Comparison of ENCODE assay signal across 21 cellular contexts in the genomic region with DNA sequence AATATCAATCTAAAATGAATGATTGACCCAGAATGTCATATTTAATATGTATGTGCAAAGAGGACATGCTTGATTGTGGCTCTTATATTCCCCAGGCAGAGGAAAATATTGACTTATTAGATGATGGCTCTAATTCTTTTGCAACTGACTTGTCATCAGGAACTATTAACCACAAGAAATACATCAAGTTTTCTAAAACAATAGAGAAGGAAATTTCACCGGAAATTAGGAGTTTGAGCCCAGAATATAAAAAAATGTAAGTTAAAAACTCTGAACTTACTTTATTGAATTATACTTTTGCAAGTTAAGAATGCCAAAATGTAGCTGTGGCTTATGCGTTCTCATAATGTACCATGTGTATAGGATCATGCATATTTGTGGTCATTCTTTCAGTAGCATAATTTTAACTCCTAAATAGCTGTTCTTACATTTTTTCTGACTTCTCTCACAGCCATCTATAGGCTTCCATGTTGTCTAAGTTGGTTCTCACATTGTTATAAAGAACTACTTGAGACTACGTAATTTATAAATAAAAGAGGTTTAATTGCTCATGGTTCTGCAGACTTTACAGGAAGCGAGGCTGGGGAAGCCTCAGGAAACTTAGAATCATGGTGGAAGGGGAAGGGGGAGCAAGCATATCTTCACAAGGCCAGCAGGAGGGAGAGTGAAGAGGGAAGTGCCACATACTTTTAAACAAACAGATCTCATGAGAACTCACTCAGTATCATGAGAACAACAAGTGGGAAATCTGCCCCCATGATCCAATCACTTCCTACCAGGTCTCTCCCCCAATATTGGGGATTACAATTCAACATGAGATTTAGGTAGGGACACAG.
DNase-seq lines count a peak whose midpoint lies in the region; ATAC-seq and TF ChIP-seq lines count a peak whose summit lies in the region.
"Had no signal": no experiment of that assay in that cellular context is flagged by ENCODE, and none has a peak within 500 bp of the region (broad histone marks: within the 10 kb centered on the region; RNA-seq: fewer than 3 reads in every experiment).

No MANE protein-coding gene starts in this region.

- H3K9ac ChIP-seq in BLaER1 = no peak overlapping the region
- no peak overlapping the region for H3K9ac ChIP-seq in SK-N-MC (ENCODE audit: insufficient read length)
- H3K9ac ChIP-seq: KMS-11 had no signal

- no peaks in the 10 kb centered on the region for H4K20me1 ChIP-seq in BLaER1

- TF ChIP-seq CTCF in choroid plexus epithelial cell (conservative IDR thresholded peaks at IDR 0.05; ENCODE audit: low read depth, low read length) = no peak
- TF ChIP-seq CTCF in WERI-Rb-1 (IDR thresholded peaks at IDR 0.05; ENCODE audit: low read depth, low read length) = no peak

- no peaks in the 10 kb centered on the region for H3K27me3 ChIP-seq in BLaER1
- no peaks in the 10 kb centered on the region for H3K27me3 ChIP-seq in WERI-Rb-1 (ENCODE audit: insufficient read depth, low read depth, severe bottlenecking)

- H3K4me3 ChIP-seq in BLaER1 = no peak overlapping the region
- H3K4me3 ChIP-seq in SK-N-MC = peak overlapping the region; percentile 27; the same call in 1 of the 2 replicates
- no peak overlapping the region for H3K4me3 ChIP-seq in choroid plexus epithelial cell (ENCODE audit: low read depth, low read length)
- no peak overlapping the region for H3K4me3 ChIP-seq in WERI-Rb-1 (ENCODE audit: low read depth, low read length)

- DNase-seq in SK-N-MC (ENCODE audit: low read depth, low spot score) (no peak), choroid plexus epithelial cell (ENCODE audit: low read depth) (peak; percentile 41), iris pigment epithelial cell (ENCODE audit: low read depth) (peak; percentile 32), WERI-Rb-1 (no peak)
- no peak for DNase-seq in NK-92 treated with Interleukin-12 subunit alpha and Interleukin-12 subunit beta, amount 100 ng/mL, for 24 hours (lab: John Stamatoyannopoulos, UW)
- DNase-seq: CD4-positive, CD25-positive, alpha-beta regulatory T cell; COR-L47; DMS79; H7; NCI-H1105 treated with DMSO at 0.1 percent for 48 hours; NCI-H2029 treated with DMSO at 0.1 percent for 48 hours; NCI-H2171; NCI-H345; NCI-H526; OCI-M1; SHP77 had no signal

- peak overlapping the region; percentile 58 for H3K4me2 ChIP-seq in BLaER1
- H3K4me2 ChIP-seq: KMS-11 had no signal

- ATAC-seq in GM18873 (IDR thresholded peaks at IDR 0.05; ENCODE audit: low FRiP score, unreplicated experiment) = no peak
- no peak for ATAC-seq in GM18868 (IDR thresholded peaks at IDR 0.05; ENCODE audit: unreplicated experiment)
- ATAC-seq: HepG2 had no signal

- H3K9me3 ChIP-seq in BLaER1 (peaks cover 18% of the 10 kb centered on the region; the same call in 1 of the 2 replicates), SK-N-MC (ENCODE audit: low read depth, low read length) (peaks cover 8% of the 10 kb centered on the region; the same call in 1 of the 2 replicates), WERI-Rb-1 (ENCODE audit: severe bottlenecking) (no peaks in the 10 kb centered on the region)

- H3K36me3 ChIP-seq in BLaER1 (peaks cover 13% of the 10 kb centered on the region; the same call in 1 of the 2 replicates), SK-N-MC (ENCODE audit: insufficient read depth, low read length) (no peaks in the 10 kb centered on the region), WERI-Rb-1 (no peaks in the 10 kb centered on the region)

- H3K4me1 ChIP-seq in BLaER1 = peaks cover 18% of the 10 kb centered on the region

- H3K27ac ChIP-seq in BLaER1 (peak overlapping the region; percentile 60), SK-N-MC (peak overlapping the region; percentile 83), WERI-Rb-1 (no peak overlapping the region)
- H3K27ac ChIP-seq: KMS-11 had no signal

Comparison
In these comparisons a context has a peak if more than half of its experiments do, and no peak if none do; other contexts are left out.
1. DNase-seq: peak in choroid plexus epithelial cell (single experiment) and iris pigment epithelial cell (single experiment); none in SK-N-MC (single experiment), WERI-Rb-1 (single experiment) and NK-92 treated with Interleukin-12 subunit alpha and Interleukin-12 subunit beta, amount 100 ng/mL, for 24 hours (single experiment).